ENCODE assay signal across 11 cellular contexts in genomic region chr2:44934962-44935853, GRCh38. TPM values are rescaled to one million over a fixed set of nuclear protein-coding genes. Genes with fewer than 3 reads are reported as not detected.
DNase-seq lines count a peak whose midpoint lies in the region; ATAC-seq, FAIRE-seq and TF ChIP-seq lines count a peak whose summit lies in the region.
"Had no signal": no experiment of that assay in that cellular context is flagged by ENCODE, and none has a peak within 500 bp of the region (broad histone marks: within the 10 kb centered on the region; RNA-seq: fewer than 3 reads in every experiment).

No MANE protein-coding gene starts in this region.

- no peak for FAIRE-seq in GM19239 (lab: Jason Lieb, UNC)
- FAIRE-seq: islet of Langerhans, RCC 7860 had no signal

- H3K9me3 ChIP-seq in MG63 (no peaks in the 10 kb centered on the region), psoas muscle (no peaks in the 10 kb centered on the region)

- peak overlapping the region; percentile 37 for H3K4me3 ChIP-seq in MG63
- peak overlapping the region; percentile 55 for H3K4me3 ChIP-seq in psoas muscle

- no peak for TF ChIP-seq CTCF in psoas muscle (IDR thresholded peaks at IDR 0.05)

- H3K4me1 ChIP-seq in psoas muscle, result peaks cover 17% of the 10 kb centered on the region

- DNase-seq in NCI-H1417 (lab: John Stamatoyannopoulos, UW) (peak in 2 of 3 experiments; percentile 76 to 87), NCI-H1417 treated with DMSO at 0.1 percent for 48 hours (lab: John Stamatoyannopoulos, UW) (no peak), MG63 (no peak), dermis blood vessel endothelial cell (peak; percentile 14), psoas muscle (peak in 1 of 2 donors; percentile 48), GM19239 (ENCODE audit: insufficient read length, low spot score) (no peak), GOT3 (lab: John Stamatoyannopoulos, UW) (no peak)
- no peak for DNase-seq in activated naive CD4-positive, alpha-beta T cell treated with Interleukin-2 at 50 U/mL for 16 hours

- no peak overlapping the region for H3K27ac ChIP-seq in psoas muscle

- H3K27me3 ChIP-seq in MG63 (peaks cover 4% of the 10 kb centered on the region; the same call in 1 of the 2 replicates), psoas muscle (ENCODE audit: insufficient read depth in 3 of 3, low read length in 2 of 3) (peaks cover 0 to 100% (median 52%) of the 10 kb centered on the region in 3 donors)

- WGBS in psoas muscle, 3 donors, result 1 to 2% (median 1%) methylated on average over 59 to 61 of the region's 61 CpGs

- H3K36me3 ChIP-seq in MG63 (no peaks in the 10 kb centered on the region), psoas muscle (ENCODE audit: insufficient read depth in 1 of 2, low read depth in 1 of 2) (no peaks in the 10 kb centered on the region)

- ATAC-seq in psoas muscle, result peak in 2 of 4 donors; percentile 34 to 49

- intact Hi-C loops in psoas muscle (cut with DNase I), result no loop called here

RNA-seq across cellular contexts. Expression of gene SIX3, which starts 6.3 kb away (rescaled TPM):
- not detected in 2 replicates for total RNA-seq in MG63 (2014; rRNA removed; shearing (Covaris generic); ENCODE audit: low replicate concordance)
- not detected in 2 replicates for total RNA-seq in dermis blood vessel endothelial cell
- under 1 TPM in 1 of 4 donors, not detected in 3; 0.20 TPM for total RNA-seq in psoas muscle
- under 1 TPM in 1 of 3 donors, not detected in 2; 0.01 TPM for polyA plus RNA-seq in psoas muscle
- total RNA-seq: A172 had no signal

Comparison
In these comparisons a context has a peak if more than half of its experiments do, and no peak if none do; other contexts are left out.
1. DNase-seq: peak in NCI-H1417 (2 of 3) and dermis blood vessel endothelial cell (single experiment); none in NCI-H1417 treated with DMSO at 0.1 percent for 48 hours (single experiment), MG63 (single experiment), GM19239 (single experiment), GOT3 (single experiment) and activated naive CD4-positive, alpha-beta T cell treated with Interleukin-2 at 50 U/mL for 16 hours (single experiment).